10 cellular contexts compared by ENCODE assay signal in the genomic region with DNA sequence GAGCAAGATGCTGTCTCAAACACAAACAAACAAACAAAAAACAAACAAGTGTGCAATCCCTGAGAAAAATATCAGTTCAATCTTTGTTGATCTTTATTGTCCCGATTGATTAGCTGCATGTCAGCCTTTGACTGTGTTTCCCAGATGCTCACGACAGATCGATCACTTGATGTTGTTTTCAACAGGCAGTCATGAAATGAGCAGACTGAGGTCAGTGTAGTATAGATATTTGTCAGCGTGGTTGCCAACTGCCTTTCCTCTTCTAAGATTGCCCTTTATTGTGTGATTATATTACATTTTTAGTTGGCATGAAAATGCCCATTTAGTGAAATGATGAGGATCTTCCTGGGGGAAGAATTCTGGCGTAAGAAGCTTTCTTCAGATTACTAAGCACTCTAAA. TPM values are rescaled to one million over a fixed set of nuclear protein-coding genes. Genes with fewer than 3 reads are reported as not detected.
DNase-seq lines count a peak whose midpoint lies in the region; ATAC-seq and TF ChIP-seq lines count a peak whose summit lies in the region.
"Had no signal": no experiment of that assay in that cellular context is flagged by ENCODE, and none has a peak within 500 bp of the region (broad histone marks: within the 10 kb centered on the region; RNA-seq: fewer than 3 reads in every experiment).

No MANE protein-coding gene starts in this region.

- H3K36me3 Mint-ChIP-seq in activated T-cell treated with anti-CD3 and anti-CD28 coated beads, Interleukin-2, amount 50 U/mL, for 4 hours (ENCODE audit: insufficient read depth) = peaks cover 3% of the 10 kb centered on the region
- no peaks in the 10 kb centered on the region for H3K36me3 Mint-ChIP-seq in stimulated activated memory B cell treated with anti-CD40 and anti-IgM and Interleukin-4, amounts not matched to agents 10 μg/mL and 1 μg/mL and 100 μg/mL, for 72 hours
- no peaks in the 10 kb centered on the region for H3K36me3 Mint-ChIP-seq in glutamatergic neuron (ENCODE audit: unreplicated experiment)

- peak overlapping the region; percentile 57 for H3K4me3 Mint-ChIP-seq in activated T-cell treated with anti-CD3 and anti-CD28 coated beads, Interleukin-2, amount 50 U/mL, for 4 hours
- peak overlapping the region; percentile 8 for H3K4me3 Mint-ChIP-seq in stimulated activated memory B cell treated with anti-CD40 and anti-IgM and Interleukin-4, amounts not matched to agents 10 μg/mL and 1 μg/mL and 100 μg/mL, for 72 hours
- no peak overlapping the region for H3K4me3 Mint-ChIP-seq in glutamatergic neuron (ENCODE audit: unreplicated experiment)

- H3K27ac Mint-ChIP-seq in stimulated activated memory B cell treated with anti-CD40 and anti-IgM and Interleukin-4, amounts not matched to agents 10 μg/mL and 1 μg/mL and 100 μg/mL, for 72 hours = no peak overlapping the region
- H3K27ac Mint-ChIP-seq in glutamatergic neuron (ENCODE audit: unreplicated experiment) = no peak overlapping the region

- H3K9me3 Mint-ChIP-seq in activated T-cell treated with anti-CD3 and anti-CD28 coated beads, Interleukin-2, amount 50 U/mL, for 4 hours = no peaks in the 10 kb centered on the region
- no peaks in the 10 kb centered on the region for H3K9me3 Mint-ChIP-seq in stimulated activated memory B cell treated with anti-CD40 and anti-IgM and Interleukin-4, amounts not matched to agents 10 μg/mL and 1 μg/mL and 100 μg/mL, for 72 hours
- H3K9me3 Mint-ChIP-seq in glutamatergic neuron (ENCODE audit: unreplicated experiment) = no peaks in the 10 kb centered on the region

- ATAC-seq in activated T-cell treated with anti-CD3 and anti-CD28 coated beads, Interleukin-2, amount 50 U/mL, for 4 hours = peak; percentile 66 to 70
- ATAC-seq in GM21786 (IDR thresholded peaks at IDR 0.05; ENCODE audit: unreplicated experiment) = peak; percentile 35
- ATAC-seq in stimulated activated memory B cell treated with anti-CD40 and anti-IgM and Interleukin-4, amounts not matched to agents 10 μg/mL and 1 μg/mL and 100 μg/mL, for 72 hours = peak; percentile 76

- in situ Hi-C loops in KBM-7 (cut with MboI; ENCODE audit: low pct_unique_long_range_greater_than_20kb, low sequenced_read_pairs) = no loop called here

- DNase-seq in activated T-cell treated with anti-CD3 and anti-CD28 coated beads, Interleukin-2, amount 50 U/mL, for 4 hours = no peak
- DNase-seq in activated T-cell treated with anti-CD3 and anti-CD28 coated beads, Interleukin-2, amount 50 U/mL, for 1 hour = no peak
- peak; percentile 11 to 38 for DNase-seq in activated CD4-positive, alpha-beta T cell treated with anti-CD3 and anti-CD28 coated beads, Interleukin-2, amount 50 U/mL, for 48 hours
- DNase-seq in GDM1 (lab: John Stamatoyannopoulos, UW) (no peak), glutamatergic neuron (no peak), KBM-7 (no peak)
- DNase-seq: amniotic stem cell, NCI-H2081 had no signal

- peaks cover 14% of the 10 kb centered on the region for H3K4me1 Mint-ChIP-seq in activated T-cell treated with anti-CD3 and anti-CD28 coated beads, Interleukin-2, amount 50 U/mL, for 4 hours (ENCODE audit: low read depth)
- H3K4me1 Mint-ChIP-seq in stimulated activated memory B cell treated with anti-CD40 and anti-IgM and Interleukin-4, amounts not matched to agents 10 μg/mL and 1 μg/mL and 100 μg/mL, for 72 hours = peaks cover 15% of the 10 kb centered on the region
- no peaks in the 10 kb centered on the region for H3K4me1 Mint-ChIP-seq in glutamatergic neuron (ENCODE audit: low read depth, unreplicated experiment)

- no peak for TF ChIP-seq CTCF in glutamatergic neuron (IDR thresholded peaks at IDR 0.05; ENCODE audit: partially characterized antibody, unreplicated experiment)

- H3K27me3 Mint-ChIP-seq in activated T-cell treated with anti-CD3 and anti-CD28 coated beads, Interleukin-2, amount 50 U/mL, for 4 hours (ENCODE audit: low read depth) = no peaks in the 10 kb centered on the region
- peaks cover 11% of the 10 kb centered on the region for H3K27me3 Mint-ChIP-seq in stimulated activated memory B cell treated with anti-CD40 and anti-IgM and Interleukin-4, amounts not matched to agents 10 μg/mL and 1 μg/mL and 100 μg/mL, for 72 hours
- peaks cover 5% of the 10 kb centered on the region for H3K27me3 Mint-ChIP-seq in glutamatergic neuron (ENCODE audit: unreplicated experiment)

RNA-seq across cellular contexts. Expression of a gene that starts 25.6 kb away (rescaled TPM):
- total RNA-seq in activated T-cell treated with anti-CD3 and anti-CD28 coated beads, Interleukin-2, amount 50 U/mL, for 4 hours = 1 to 10 TPM; 7.7 to 8.7 (median 7.9) TPM
- 24.3 TPM for total RNA-seq in glutamatergic neuron (ENCODE audit: unreplicated experiment)

Comparison
In these comparisons a context has a peak if more than half of its experiments do, and no peak if none do; other contexts are left out.
1. DNase-seq: peak in activated CD4-positive, alpha-beta T cell treated with anti-CD3 and anti-CD28 coated beads, Interleukin-2, amount 50 U/mL, for 48 hours (2 of 2); none in activated T-cell treated with anti-CD3 and anti-CD28 coated beads, Interleukin-2, amount 50 U/mL, for 4 hours (single experiment), activated T-cell treated with anti-CD3 and anti-CD28 coated beads, Interleukin-2, amount 50 U/mL, for 1 hour (single experiment), GDM1 (single experiment), glutamatergic neuron (single experiment) and KBM-7 (single experiment).
2. Peak in every context shown above with its lines, with median percentiles within 50 percentile points of each other: ATAC-seq.